Comparison of ENCODE assay signal across 1 cellular context in the genomic region with DNA sequence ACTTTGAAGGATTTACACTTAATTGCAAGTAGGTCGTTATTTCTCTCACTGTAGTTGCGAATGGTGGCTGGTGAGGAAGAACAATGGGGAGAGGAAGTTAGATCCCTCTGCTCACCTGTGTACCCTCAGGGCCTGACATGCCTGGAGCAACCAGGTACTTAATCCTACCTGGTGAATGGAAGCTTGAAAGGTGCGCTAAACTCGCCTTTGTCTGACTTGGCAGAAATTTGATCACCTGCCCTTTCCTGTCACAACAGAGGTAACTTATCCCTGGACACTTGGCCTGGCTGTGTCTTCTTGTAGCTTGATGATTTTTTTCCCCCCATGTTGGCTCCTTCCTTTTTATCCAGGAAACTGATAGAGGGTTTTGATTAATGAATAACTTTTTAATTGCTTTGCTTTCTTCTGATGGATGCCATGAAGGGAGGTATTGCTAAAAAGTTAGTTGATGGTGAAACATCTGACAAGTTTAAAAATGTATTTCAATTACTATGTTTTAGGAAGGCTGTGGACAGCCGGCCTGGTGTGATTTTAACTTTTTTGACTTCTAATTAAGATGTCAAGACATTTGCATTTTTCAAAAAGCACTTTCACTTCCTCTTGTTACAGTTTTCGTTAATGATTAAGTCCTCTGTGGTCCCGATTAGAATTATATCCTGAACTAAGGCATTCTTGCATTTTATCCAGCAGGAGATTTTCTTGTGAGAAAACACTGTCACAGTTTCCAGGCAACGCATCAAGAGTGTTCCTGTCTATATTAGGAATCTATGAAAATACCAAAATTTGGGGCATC.
TF ChIP-seq lines count a peak whose summit lies in the region.

No MANE protein-coding gene starts in this region.

TF ChIP-seq in H1, 55 proteins besides CTCF, POLR2A, EP300 and RAD21:
- TF ChIP-seq, protein P1, sequence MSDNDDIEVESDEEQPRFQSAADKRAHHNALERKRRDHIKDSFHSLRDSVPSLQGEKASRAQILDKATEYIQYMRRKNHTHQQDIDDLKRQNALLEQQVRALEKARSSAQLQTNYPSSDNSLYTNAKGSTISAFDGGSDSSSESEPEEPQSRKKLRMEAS (IDR thresholded peaks at IDR 0.05): 0 out of 2 replicates have a peak, but pooled peaks have one; percentile 29
- no peak for TF ChIP-seq CBX8 (IDR thresholded peaks at IDR 0.05; ENCODE audit: borderline replicate concordance, low read depth, low read length)
- no peak for TF ChIP-seq FOSL1 (IDR thresholded peaks at IDR 0.05; ENCODE audit: insufficient read depth, low read depth, low read length)
- 0 out of 4 replicates have a peak, but pooled peaks of 1 of the 2 experiments have one; percentile 23 for TF ChIP-seq HDAC2 (IDR thresholded peaks at IDR 0.05; ENCODE audit: borderline replicate concordance in 1 of 2, low read depth in 2 of 2, low read length in 2 of 2)
- peak in 1 of 2 experiments; percentile 53; a peak in 2 of 4 replicates for TF ChIP-seq SIN3A (conservative IDR thresholded peaks at IDR 0.05 in 1 of 2, IDR thresholded peaks at IDR 0.05 in 1 of 2; ENCODE audit: low read depth in 1 of 2, low read length in 2 of 2)
- no peak for TF ChIP-seq TAF7 (optimal IDR thresholded peaks at IDR 0.05; ENCODE audit: borderline replicate concordance, low read depth, low read length)
- no peak for TF ChIP-seq CBX5 (IDR thresholded peaks at IDR 0.05; ENCODE audit: low read depth, low read length)
- peak; percentile 86 for TF ChIP-seq BACH1 (IDR thresholded peaks at IDR 0.05; ENCODE audit: low read length)
- TF ChIP-seq RXRA (IDR thresholded peaks at IDR 0.05; ENCODE audit: insufficient read depth, low read depth, low read length): no peak
- TF ChIP-seq EZH2 (IDR thresholded peaks at IDR 0.05; ENCODE audit: low read depth, low read length, severe bottlenecking): no peak
- TF ChIP-seq ZNF274 (IDR thresholded peaks at IDR 0.05; ENCODE audit: borderline replicate concordance, extremely low read depth, low read length): no peak
- TF ChIP-seq RNF2 (IDR thresholded peaks at IDR 0.05; ENCODE audit: borderline replicate concordance, low read depth, low read length, missing control alignments, poor library complexity, severe bottlenecking): no peak
- TF ChIP-seq SRF (IDR thresholded peaks at IDR 0.05; ENCODE audit: low read depth, low read length): no peak
- peak; percentile 99 for TF ChIP-seq TCF12 (IDR thresholded peaks at IDR 0.05; ENCODE audit: low read depth, low read length)
- TF ChIP-seq SP4 (IDR thresholded peaks at IDR 0.05; ENCODE audit: low read length): no peak
- no peak for TF ChIP-seq POU5F1 (IDR thresholded peaks at IDR 0.05; ENCODE audit: low read depth, low read length)
- no peak for TF ChIP-seq KDM5A (IDR thresholded peaks at IDR 0.05; ENCODE audit: low read length)
- TF ChIP-seq CTBP2 (IDR thresholded peaks at IDR 0.05; ENCODE audit: borderline replicate concordance, insufficient read depth, insufficient read length, low read length): no peak
- no peak for TF ChIP-seq NANOG (IDR thresholded peaks at IDR 0.05; ENCODE audit: insufficient read depth, low read depth, low read length, poor library complexity, severe bottlenecking)
- peak; percentile 58; the same call in 1 of the 2 replicates for TF ChIP-seq TEAD4 (IDR thresholded peaks at IDR 0.05; ENCODE audit: low read depth, low read length)
- no peak for TF ChIP-seq TBP (IDR thresholded peaks at IDR 0.05; ENCODE audit: low read depth, low read length)
- peak; percentile 88 for TF ChIP-seq POLR2AphosphoS5 (IDR thresholded peaks at IDR 0.05; ENCODE audit: low read depth, low read length)
- TF ChIP-seq KDM1A (IDR thresholded peaks at IDR 0.05; ENCODE audit: borderline replicate concordance, low read length): no peak
- TF ChIP-seq, protein P2, sequence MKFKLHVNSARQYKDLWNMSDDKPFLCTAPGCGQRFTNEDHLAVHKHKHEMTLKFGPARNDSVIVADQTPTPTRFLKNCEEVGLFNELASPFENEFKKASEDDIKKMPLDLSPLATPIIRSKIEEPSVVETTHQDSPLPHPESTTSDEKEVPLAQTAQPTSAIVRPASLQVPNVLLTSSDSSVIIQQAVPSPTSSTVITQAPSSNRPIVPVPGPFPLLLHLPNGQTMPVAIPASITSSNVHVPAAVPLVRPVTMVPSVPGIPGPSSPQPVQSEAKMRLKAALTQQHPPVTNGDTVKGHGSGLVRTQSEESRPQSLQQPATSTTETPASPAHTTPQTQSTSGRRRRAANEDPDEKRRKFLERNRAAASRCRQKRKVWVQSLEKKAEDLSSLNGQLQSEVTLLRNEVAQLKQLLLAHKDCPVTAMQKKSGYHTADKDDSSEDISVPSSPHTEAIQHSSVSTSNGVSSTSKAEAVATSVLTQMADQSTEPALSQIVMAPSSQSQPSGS (IDR thresholded peaks at IDR 0.05; ENCODE audit: low read length): peak; percentile 30; the same call in 1 of the 2 replicates
- TF ChIP-seq CHD1 (IDR thresholded peaks at IDR 0.05; ENCODE audit: low read depth, low read length): no peak
- TF ChIP-seq, protein P3, sequence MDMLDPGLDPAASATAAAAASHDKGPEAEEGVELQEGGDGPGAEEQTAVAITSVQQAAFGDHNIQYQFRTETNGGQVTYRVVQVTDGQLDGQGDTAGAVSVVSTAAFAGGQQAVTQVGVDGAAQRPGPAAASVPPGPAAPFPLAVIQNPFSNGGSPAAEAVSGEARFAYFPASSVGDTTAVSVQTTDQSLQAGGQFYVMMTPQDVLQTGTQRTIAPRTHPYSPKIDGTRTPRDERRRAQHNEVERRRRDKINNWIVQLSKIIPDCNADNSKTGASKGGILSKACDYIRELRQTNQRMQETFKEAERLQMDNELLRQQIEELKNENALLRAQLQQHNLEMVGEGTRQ (IDR thresholded peaks at IDR 0.05; ENCODE audit: low read length): no peak
- no peak for TF ChIP-seq YY1 (IDR thresholded peaks at IDR 0.05; ENCODE audit: low read depth, low read length)
- TF ChIP-seq MAFK (IDR thresholded peaks at IDR 0.05; ENCODE audit: low read depth, low read length): peak; percentile 73
